In the genomic region with DNA sequence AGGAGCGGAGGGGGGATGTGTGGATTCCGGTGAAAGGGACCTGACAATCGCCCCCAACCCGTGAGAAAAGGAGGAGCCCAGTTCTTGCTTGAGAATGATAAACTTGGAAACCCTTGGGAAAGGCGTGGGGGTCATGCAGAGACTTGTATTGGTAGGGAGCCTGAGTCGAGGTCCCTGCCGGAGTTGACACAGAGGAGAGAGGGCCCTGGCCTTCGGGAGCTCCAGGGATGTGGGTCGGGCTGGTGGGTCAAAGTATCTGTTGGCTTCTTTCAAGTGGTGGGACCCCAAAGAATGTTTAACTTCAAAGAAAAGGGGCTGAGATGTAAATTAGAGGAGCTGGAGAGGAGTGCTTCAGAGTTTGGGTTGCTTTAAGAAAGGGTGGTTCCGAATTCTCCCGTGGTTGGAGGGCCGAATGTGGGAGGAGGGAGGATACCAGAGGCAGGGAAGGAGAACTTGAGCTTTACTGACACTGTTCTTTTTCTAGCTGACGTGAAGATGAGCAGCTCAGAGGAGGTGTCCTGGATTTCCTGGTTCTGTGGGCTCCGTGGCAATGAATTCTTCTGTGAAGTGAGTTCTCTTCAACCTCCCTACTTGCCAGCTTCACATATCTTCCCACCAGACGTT, we compare ENCODE assay signal across 7 cellular contexts. TPM values are rescaled to one million over a fixed set of nuclear protein-coding genes. Genes with fewer than 3 reads are reported as not detected.
DNase-seq lines count a peak whose midpoint lies in the region; ATAC-seq and TF ChIP-seq lines count a peak whose summit lies in the region.

No MANE protein-coding gene starts in this region.

- no peaks in the 10 kb centered on the region for H3K27me3 ChIP-seq in iPS DF 6.9 (ENCODE audit: control insufficient read depth, insufficient read depth, low read length)

- POLR2A ChIA-PET in HEK293 (lab: Yijun Ruan, JAX) = interaction anchor here (0.6 to 7.4 kb wide), 6 partner anchors 9 to 168 kb away, joined by 3 to 180 read pairs (median 5); a partner anchor contains a TSS
- POLR2A ChIA-PET in activated CD4-positive, alpha-beta memory T cell treated with anti-CD3 and anti-CD28 coated beads for 36 hours (lab: Charles Lee) = no interaction called here
- POLR2A ChIA-PET in HEK293T (lab: Yijun Ruan, JAX) = interaction anchor here (0.7 to 1.4 kb wide), 6 partner anchors 11 to 181 kb away, joined by 3 to 7 read pairs (median 3); a partner anchor contains a TSS

- H3K4me1 ChIP-seq in HEK293 (ENCODE audit: control insufficient read depth, insufficient read depth, low read length) (0 out of 2 replicates have a peak, but pooled peaks cover 4% of the 10 kb centered on the region), iPS DF 6.9 (ENCODE audit: control insufficient read depth, insufficient read depth, low read length) (peaks cover 2% of the 10 kb centered on the region; the same call in 1 of the 2 replicates)

- WGBS in iPS DF 6.9 (ENCODE audit: insufficient coverage, insufficient read length) = no CpG with 5 or more reads among the region's 15 CpGs

- H3K9me3 Mint-ChIP-seq in activated CD4-positive, alpha-beta memory T cell treated with anti-CD3 and anti-CD28 coated beads for 36 hours = no peaks in the 10 kb centered on the region
- H3K9me3 Mint-ChIP-seq in stimulated activated memory B cell treated with anti-CD40 and anti-IgM and Interleukin-4, amounts not matched to agents 10 μg/mL and 1 μg/mL and 100 μg/mL, for 72 hours = no peaks in the 10 kb centered on the region

- intact Hi-C loops in activated CD4-positive, alpha-beta memory T cell treated with anti-CD3 and anti-CD28 coated beads for 36 hours (cut with micrococcal nuclease) = no loop called here
- intact Hi-C loops in sciatic nerve (cut with DNase I) = no loop called here

- H3K36me3 Mint-ChIP-seq in activated CD4-positive, alpha-beta memory T cell treated with anti-CD3 and anti-CD28 coated beads for 36 hours = peaks cover 67% of the 10 kb centered on the region
- peaks cover 65% of the 10 kb centered on the region for H3K36me3 Mint-ChIP-seq in stimulated activated memory B cell treated with anti-CD40 and anti-IgM and Interleukin-4, amounts not matched to agents 10 μg/mL and 1 μg/mL and 100 μg/mL, for 72 hours

- peak overlapping the region; percentile 88 for H3K4me3 Mint-ChIP-seq in activated CD4-positive, alpha-beta memory T cell treated with anti-CD3 and anti-CD28 coated beads for 36 hours
- H3K4me3 Mint-ChIP-seq in stimulated activated memory B cell treated with anti-CD40 and anti-IgM and Interleukin-4, amounts not matched to agents 10 μg/mL and 1 μg/mL and 100 μg/mL, for 72 hours = peak overlapping the region; percentile 95

- H3K4me1 Mint-ChIP-seq in activated CD4-positive, alpha-beta memory T cell treated with anti-CD3 and anti-CD28 coated beads for 36 hours (ENCODE audit: low read depth) = peaks cover 54% of the 10 kb centered on the region
- H3K4me1 Mint-ChIP-seq in stimulated activated memory B cell treated with anti-CD40 and anti-IgM and Interleukin-4, amounts not matched to agents 10 μg/mL and 1 μg/mL and 100 μg/mL, for 72 hours = peaks cover 60% of the 10 kb centered on the region

- H3K27ac Mint-ChIP-seq in activated CD4-positive, alpha-beta memory T cell treated with anti-CD3 and anti-CD28 coated beads for 36 hours = peak overlapping the region; percentile 95
- H3K27ac Mint-ChIP-seq in stimulated activated memory B cell treated with anti-CD40 and anti-IgM and Interleukin-4, amounts not matched to agents 10 μg/mL and 1 μg/mL and 100 μg/mL, for 72 hours = peak overlapping the region; percentile 98

- no peak for ATAC-seq in stimulated activated memory B cell treated with anti-CD40 and anti-IgM and Interleukin-4, amounts not matched to agents 10 μg/mL and 1 μg/mL and 100 μg/mL, for 72 hours
- no peak for ATAC-seq in sciatic nerve

- no peaks in the 10 kb centered on the region for H3K27me3 Mint-ChIP-seq in activated CD4-positive, alpha-beta memory T cell treated with anti-CD3 and anti-CD28 coated beads for 36 hours
- H3K27me3 Mint-ChIP-seq in stimulated activated memory B cell treated with anti-CD40 and anti-IgM and Interleukin-4, amounts not matched to agents 10 μg/mL and 1 μg/mL and 100 μg/mL, for 72 hours = no peaks in the 10 kb centered on the region

- H3K36me3 ChIP-seq in HEK293 (ENCODE audit: control insufficient read depth in 2 of 2, insufficient read depth in 1 of 2, low read length in 2 of 2) = peaks cover 35 to 71% of the 10 kb centered on the region in 2 experiments
- peaks cover 35% of the 10 kb centered on the region for H3K36me3 ChIP-seq in iPS DF 6.9 (ENCODE audit: control insufficient read depth, insufficient read depth, low read length)

- no peak for TF ChIP-seq CTCF in HEK293 (tag by site-specific recombination; IDR thresholded peaks at IDR 0.05)

- CTCF ChIA-PET in HEK293 (lab: Yijun Ruan, JAX) = interaction anchor here (0.6 to 1.3 kb wide), 6 partner anchors 12 to 82 kb away, joined by 3 to 5 read pairs (median 4); a partner anchor contains a TSS
- CTCF ChIA-PET in activated CD4-positive, alpha-beta memory T cell treated with anti-CD3 and anti-CD28 coated beads for 36 hours (lab: Charles Lee) = no interaction called here
- CTCF ChIA-PET in HEK293T (lab: Yijun Ruan, JAX) = no interaction called here

- H3K4me3 ChIP-seq in HEK293 (ENCODE audit: low read depth, low read length) (peak overlapping the region; percentile 92), iPS DF 6.9 (ENCODE audit: low read length) (peak overlapping the region; percentile 98)

- DNase-seq in activated CD4-positive, alpha-beta memory T cell treated with anti-CD3 and anti-CD28 coated beads for 36 hours = no peak
- DNase-seq in iPS DF 6.9 (ENCODE audit: low read depth, low spot score) (no peak), sciatic nerve (ENCODE audit: low spot score) (no peak), HEK293T (ENCODE audit: extremely low spot score) (no peak), C1 segment of cervical spinal cord (lab: John Stamatoyannopoulos, UW) (no peak)

- H3K9me3 ChIP-seq in HEK293 (ENCODE audit: control insufficient read depth, insufficient read depth, low read depth, low read length) (no peaks in the 10 kb centered on the region), iPS DF 6.9 (ENCODE audit: control insufficient read depth, insufficient read depth, low read length) (no peaks in the 10 kb centered on the region)

- H3K27ac ChIP-seq in HEK293 (ENCODE audit: extremely low read depth, low read depth, low read length) (peak overlapping the region; percentile 73), iPS DF 6.9 (ENCODE audit: low read length) (no peak overlapping the region)

TF ChIP-seq in HEK293, 187 proteins besides CTCF, POLR2A, EP300 and RAD21 (continues in another document):
- no peak for TF ChIP-seq ZNF624 (tag by site-specific recombination; IDR thresholded peaks at IDR 0.05)
- no peak for TF ChIP-seq ZXDB (tag by site-specific recombination; IDR thresholded peaks at IDR 0.05)
- TF ChIP-seq EGR2 (tag by site-specific recombination; IDR thresholded peaks at IDR 0.05; ENCODE audit: low read depth) = 0 out of 2 replicates have a peak, but pooled peaks have one; percentile 4
- no peak for TF ChIP-seq ZNF621 (tag by site-specific recombination; IDR thresholded peaks at IDR 0.05)
- no peak for TF ChIP-seq ZNF596 (tag by site-specific recombination; IDR thresholded peaks at IDR 0.05)
- TF ChIP-seq ZBTB48 (tag by site-specific recombination; IDR thresholded peaks at IDR 0.05) = peak; percentile 36
- no peak for TF ChIP-seq TRIM28 (IDR thresholded peaks at IDR 0.05; ENCODE audit: borderline replicate concordance, low read length)
- 0 out of 2 replicates have a peak, but pooled peaks have one; percentile 10 for TF ChIP-seq GLIS2 (tag by site-specific recombination; IDR thresholded peaks at IDR 0.05)
- no peak for TF ChIP-seq ZNF548 (tag by site-specific recombination; IDR thresholded peaks at IDR 0.05)

TF ChIP-seq in HEK293T, 16 proteins besides CTCF, POLR2A, EP300 and RAD21:
- TF ChIP-seq L3MBTL2 (conservative IDR thresholded peaks at IDR 0.05) (no peak), NFRKB (IDR thresholded peaks at IDR 0.05) (no peak), FOXK2 (IDR thresholded peaks at IDR 0.05) (no peak), CTBP1 (IDR thresholded peaks at IDR 0.05; ENCODE audit: borderline replicate concordance) (no peak), ELF4 (IDR thresholded peaks at IDR 0.05) (no peak), BHLHE40 (IDR thresholded peaks at IDR 0.05; ENCODE audit: borderline replicate concordance) (no peak), SP1 (IDR thresholded peaks at IDR 0.05) (no peak), ZNF384 (IDR thresholded peaks at IDR 0.05) (no peak), HDGF (IDR thresholded peaks at IDR 0.05; ENCODE audit: borderline replicate concordance) (no peak), FOXM1 (IDR thresholded peaks at IDR 0.05; ENCODE audit: borderline replicate concordance) (no peak), SUZ12 (IDR thresholded peaks at IDR 0.05) (no peak)
- TF ChIP-seq, protein P1, sequence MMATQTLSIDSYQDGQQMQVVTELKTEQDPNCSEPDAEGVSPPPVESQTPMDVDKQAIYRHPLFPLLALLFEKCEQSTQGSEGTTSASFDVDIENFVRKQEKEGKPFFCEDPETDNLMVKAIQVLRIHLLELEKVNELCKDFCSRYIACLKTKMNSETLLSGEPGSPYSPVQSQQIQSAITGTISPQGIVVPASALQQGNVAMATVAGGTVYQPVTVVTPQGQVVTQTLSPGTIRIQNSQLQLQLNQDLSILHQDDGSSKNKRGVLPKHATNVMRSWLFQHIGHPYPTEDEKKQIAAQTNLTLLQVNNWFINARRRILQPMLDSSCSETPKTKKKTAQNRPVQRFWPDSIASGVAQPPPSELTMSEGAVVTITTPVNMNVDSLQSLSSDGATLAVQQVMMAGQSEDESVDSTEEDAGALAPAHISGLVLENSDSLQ (IDR thresholded peaks at IDR 0.05) = no peak

RNA-seq across cellular contexts. Expression of a gene that starts 0.6 kb away (rescaled TPM):
- total RNA-seq in activated CD4-positive, alpha-beta memory T cell treated with anti-CD3 and anti-CD28 coated beads for 36 hours = 100 to 1,000 TPM; 227 to 234 TPM
- total RNA-seq in sciatic nerve = 116 TPM

RNA-seq across cellular contexts. Expression of a gene that starts 1.7 kb away (rescaled TPM):
- 10 to 100 TPM; 31.6 to 32.3 TPM for total RNA-seq in activated CD4-positive, alpha-beta memory T cell treated with anti-CD3 and anti-CD28 coated beads for 36 hours
- 16.7 TPM for total RNA-seq in sciatic nerve

RNA-seq across cellular contexts. Expression of a gene that starts 3.3 kb away (rescaled TPM):
- total RNA-seq in activated CD4-positive, alpha-beta memory T cell treated with anti-CD3 and anti-CD28 coated beads for 36 hours = 10 to 100 TPM in 1 of 2 experiments, 1 to 10 TPM in 1; 9.2 to 11.6 TPM
- 20.4 TPM for total RNA-seq in sciatic nerve

RNA-seq across cellular contexts. Expression of a gene that starts 5.9 kb away (rescaled TPM):
- 10 to 100 TPM; 15.8 to 16.9 TPM for total RNA-seq in activated CD4-positive, alpha-beta memory T cell treated with anti-CD3 and anti-CD28 coated beads for 36 hours
- 14.5 TPM for total RNA-seq in sciatic nerve

RNA-seq across cellular contexts. Expression of a gene that starts 10.8 kb away (rescaled TPM):
- 1 to 10 TPM; 2.9 to 3.1 TPM for total RNA-seq in activated CD4-positive, alpha-beta memory T cell treated with anti-CD3 and anti-CD28 coated beads for 36 hours
- total RNA-seq in sciatic nerve = 0.53 TPM
